Comparison of ENCODE assay signal across 1 cellular context in the genomic region with DNA sequence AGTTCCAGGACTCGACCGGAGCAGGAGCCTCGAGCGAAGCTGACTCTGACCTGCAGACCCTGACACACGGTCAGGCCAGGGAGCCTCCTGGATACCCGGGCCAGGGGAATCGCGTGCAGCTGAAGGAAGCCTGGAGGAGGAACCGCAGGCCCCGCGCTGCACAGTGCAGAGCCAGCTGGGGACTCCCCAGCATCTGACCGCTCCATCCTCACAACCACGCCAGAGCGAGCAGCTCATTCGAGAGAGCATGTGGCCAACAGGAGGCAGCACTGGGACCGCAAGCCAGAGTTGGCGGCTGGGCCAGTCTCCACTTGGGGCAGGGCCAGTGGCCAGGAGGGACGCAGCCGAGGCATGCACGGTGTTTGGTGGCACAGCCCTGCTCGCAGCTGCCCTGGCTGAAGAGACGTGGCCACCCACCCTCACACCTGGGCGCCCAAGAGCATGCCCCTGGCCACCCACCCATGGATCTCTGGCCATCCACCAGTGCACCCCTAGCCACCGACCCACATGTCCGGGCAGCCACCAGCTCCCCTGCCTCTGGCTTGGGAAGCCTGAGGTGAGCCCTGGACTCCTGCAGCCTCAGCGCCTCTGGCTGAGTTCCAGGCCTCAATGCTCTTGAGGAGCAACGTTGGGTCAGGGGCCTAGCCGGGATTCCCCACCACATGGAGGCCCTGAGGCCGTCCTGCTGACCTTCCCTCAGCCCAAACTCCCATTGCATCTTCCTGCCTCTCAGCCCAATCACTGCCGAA.
TF ChIP-seq lines count a peak whose summit lies in the region.

No MANE protein-coding gene starts in this region.

TF ChIP-seq in SK-N-SH, 30 proteins besides CTCF, POLR2A, EP300 and RAD21 (continued from another document):
- TF ChIP-seq ZBTB33 (IDR thresholded peaks at IDR 0.05; ENCODE audit: borderline replicate concordance, low read depth) (no peak), RFX5 (IDR thresholded peaks at IDR 0.05; ENCODE audit: low read length) (no peak), EZH2phosphoT487 (IDR thresholded peaks at IDR 0.05; ENCODE audit: borderline replicate concordance, low read depth) (no peak), NFIC (IDR thresholded peaks at IDR 0.05; ENCODE audit: borderline replicate concordance) (no peak), MXI1 (IDR thresholded peaks at IDR 0.05; ENCODE audit: low read depth, low read length) (no peak), IRF3 (IDR thresholded peaks at IDR 0.05; ENCODE audit: low read depth, low read length) (no peak), TAF1 (IDR thresholded peaks at IDR 0.05; ENCODE audit: borderline replicate concordance, low read depth, low read length) (no peak), USF1 (IDR thresholded peaks at IDR 0.05; ENCODE audit: borderline replicate concordance, low read depth) (no peak), FOSL2 (IDR thresholded peaks at IDR 0.05; ENCODE audit: borderline replicate concordance, low read depth) (no peak), SMC3 (IDR thresholded peaks at IDR 0.05; ENCODE audit: low read depth, low read length) (no peak), RCOR1 (IDR thresholded peaks at IDR 0.05; ENCODE audit: low read length) (no peak), PBX3 (IDR thresholded peaks at IDR 0.05) (no peak), CHD2 (IDR thresholded peaks at IDR 0.05; ENCODE audit: low read length, partially characterized antibody) (no peak)
- TF ChIP-seq, protein P1, sequence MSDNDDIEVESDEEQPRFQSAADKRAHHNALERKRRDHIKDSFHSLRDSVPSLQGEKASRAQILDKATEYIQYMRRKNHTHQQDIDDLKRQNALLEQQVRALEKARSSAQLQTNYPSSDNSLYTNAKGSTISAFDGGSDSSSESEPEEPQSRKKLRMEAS (IDR thresholded peaks at IDR 0.05; ENCODE audit: low read depth) = no peak
